22 cellular contexts compared by ENCODE assay signal in genomic region chr7:99173787-99174186, GRCh38. TPM values are rescaled to one million over a fixed set of nuclear protein-coding genes. Genes with fewer than 3 reads are reported as not detected.
DNase-seq lines count a peak whose midpoint lies in the region; ATAC-seq, FAIRE-seq and TF ChIP-seq lines count a peak whose summit lies in the region.
"Had no signal": no experiment of that assay in that cellular context is flagged by ENCODE, and none has a peak within 500 bp of the region (broad histone marks: within the 10 kb centered on the region; RNA-seq: fewer than 3 reads in every experiment).

No MANE protein-coding gene starts in this region.

- no peak overlapping the region for H3K9ac ChIP-seq in liver (ENCODE audit: low read depth in 1 of 2, low read length in 2 of 2)
- H3K9ac ChIP-seq: KMS-11, SK-N-SH had no signal

- 30% methylated on average over 6 of the region's 6 CpGs for WGBS in liver

- H3K4me1 Mint-ChIP-seq in nephron progenitor cell, result no peaks in the 10 kb centered on the region

- FAIRE-seq in bronchial epithelial cell (lab: Jason Lieb, UNC), result no peak
- FAIRE-seq: G401.6 had no signal

- peaks cover 22% of the 10 kb centered on the region for H3K27me3 Mint-ChIP-seq in nephron progenitor cell (ENCODE audit: low read depth, poor library complexity)
- H3K27me3 Mint-ChIP-seq: CD4-positive, alpha-beta T cell had no signal

- H3K27me3 ChIP-seq in bronchial epithelial cell (ENCODE audit: control insufficient read depth, insufficient read depth, low read length) (no peaks in the 10 kb centered on the region), liver (ENCODE audit: control insufficient read depth in 4 of 4, insufficient read depth in 4 of 4, low read length in 3 of 4) (no peaks in the 10 kb centered on the region)

- H3K4me3 ChIP-seq in bronchial epithelial cell (ENCODE audit: low read depth, low read length) (no peak overlapping the region), liver (ENCODE audit: low read depth in 1 of 3, low read length in 3 of 3) (no peak overlapping the region)

- peak overlapping the region in 1 of 2 donors; percentile 13 for H3K27ac ChIP-seq in liver (ENCODE audit: low read depth in 1 of 2, low read length in 2 of 2)
- H3K27ac ChIP-seq: KMS-11 had no signal

- H3K9me3 ChIP-seq in liver (ENCODE audit: control insufficient read depth in 4 of 4, low read length in 3 of 4), result no peaks in the 10 kb centered on the region
- H3K9me3 ChIP-seq: Caco-2, SK-N-SH had no signal

- H3K4me3 Mint-ChIP-seq in nephron progenitor cell, result no peak overlapping the region
- H3K4me3 Mint-ChIP-seq: CD4-positive, alpha-beta T cell had no signal

- peak; percentile 20 to 32 for DNase-seq in NOMO-1 (lab: John Stamatoyannopoulos, UW; ENCODE audit: unreplicated experiment in 2 of 2)
- DNase-seq in NOMO-1 treated with dmso at 0.1 percent for 144 hours (lab: John Stamatoyannopoulos, UW; ENCODE audit: unreplicated experiment), result no peak
- peak; percentile 30 for DNase-seq in bronchial epithelial cell (ENCODE audit: low read depth)
- no peak for DNase-seq in 8988T
- DNase-seq in nephron progenitor cell, result no peak
- DNase-seq in stimulated activated CD4-positive, alpha-beta T cell treated with anti-CD3 and anti-CD28 coated beads, Interleukin-1b, Interleukin-23, amount 100 ng/mL, for 48 hours, result no peak
- DNase-seq: Caco-2; CD4-positive, alpha-beta T cell; NCI-H1436; NCI-H2029; NCI-H446; NCI-H69; PC-3; RPMI8226; SHP77 treated with DMSO at 0.1 percent for 48 hours; SK-N-SH had no signal

- no peak overlapping the region for H3K27ac Mint-ChIP-seq in nephron progenitor cell
- H3K27ac Mint-ChIP-seq: CD4-positive, alpha-beta T cell had no signal

- H3K4me1 ChIP-seq in liver (ENCODE audit: control insufficient read depth in 4 of 4, insufficient read depth in 4 of 4, low read length in 3 of 4), result peaks cover 3 to 24% (median 8%) of the 10 kb centered on the region in 4 donors

- no peak for TF ChIP-seq CTCF in bronchial epithelial cell (IDR thresholded peaks at IDR 0.05; ENCODE audit: insufficient read depth, low read length, severe bottlenecking)
- TF ChIP-seq CTCF in liver (IDR thresholded peaks at IDR 0.05; ENCODE audit: low read depth, low read length, missing input control), result no peak
- no peak for TF ChIP-seq CTCF in nephron progenitor cell (IDR thresholded peaks at IDR 0.05)

- no peak for ATAC-seq in GM18909 (IDR thresholded peaks at IDR 0.05; ENCODE audit: poor library complexity, unreplicated experiment)
- ATAC-seq: PC-3 had no signal

- H3K36me3 ChIP-seq in bronchial epithelial cell (ENCODE audit: control insufficient read depth, insufficient read depth, low read length) (no peaks in the 10 kb centered on the region), liver (ENCODE audit: control insufficient read depth in 4 of 4, insufficient read depth in 3 of 4, low read depth in 1 of 4, low read length in 3 of 4) (no peaks in the 10 kb centered on the region)

- no peaks in the 10 kb centered on the region for H3K36me3 Mint-ChIP-seq in nephron progenitor cell (ENCODE audit: low read depth)

- H3K9me3 Mint-ChIP-seq in nephron progenitor cell, result no peaks in the 10 kb centered on the region
- H3K9me3 Mint-ChIP-seq: CD4-positive, alpha-beta T cell had no signal

- TF ChIP-seq RAD21 in liver (IDR thresholded peaks at IDR 0.05), result peak; percentile 55 to 64

TF ChIP-seq in liver, 16 proteins besides CTCF, POLR2A, EP300 and RAD21:
- TF ChIP-seq FOXA2 (IDR thresholded peaks at IDR 0.05) (no peak), JUND (IDR thresholded peaks at IDR 0.05) (peak; percentile 36 to 81), YY1 (IDR thresholded peaks at IDR 0.05) (peak; percentile 58), SP1 (IDR thresholded peaks at IDR 0.05) (peak; percentile 79), MAX (IDR thresholded peaks at IDR 0.05) (peak; percentile 79), ZBTB33 (IDR thresholded peaks at IDR 0.05) (peak; percentile 85), HNF4A (conservative IDR thresholded peaks at IDR 0.05) (peak; percentile 94 to 95), TAF1 (conservative IDR thresholded peaks at IDR 0.05) (no peak), FOXA1 (IDR thresholded peaks at IDR 0.05) (peak; percentile 8), EGR1 (IDR thresholded peaks at IDR 0.05; ENCODE audit: low read depth in 2 of 2) (peak; percentile 44 to 61), RXRA (IDR thresholded peaks at IDR 0.05) (peak; percentile 95 to 98), GABPA (IDR thresholded peaks at IDR 0.05 in 1 of 2, conservative IDR thresholded peaks at IDR 0.05 in 1 of 2) (no peak), NR2F2 (IDR thresholded peaks at IDR 0.05) (peak; percentile 75), HNF4G (IDR thresholded peaks at IDR 0.05) (peak; percentile 52)
- TF ChIP-seq, protein P1, sequence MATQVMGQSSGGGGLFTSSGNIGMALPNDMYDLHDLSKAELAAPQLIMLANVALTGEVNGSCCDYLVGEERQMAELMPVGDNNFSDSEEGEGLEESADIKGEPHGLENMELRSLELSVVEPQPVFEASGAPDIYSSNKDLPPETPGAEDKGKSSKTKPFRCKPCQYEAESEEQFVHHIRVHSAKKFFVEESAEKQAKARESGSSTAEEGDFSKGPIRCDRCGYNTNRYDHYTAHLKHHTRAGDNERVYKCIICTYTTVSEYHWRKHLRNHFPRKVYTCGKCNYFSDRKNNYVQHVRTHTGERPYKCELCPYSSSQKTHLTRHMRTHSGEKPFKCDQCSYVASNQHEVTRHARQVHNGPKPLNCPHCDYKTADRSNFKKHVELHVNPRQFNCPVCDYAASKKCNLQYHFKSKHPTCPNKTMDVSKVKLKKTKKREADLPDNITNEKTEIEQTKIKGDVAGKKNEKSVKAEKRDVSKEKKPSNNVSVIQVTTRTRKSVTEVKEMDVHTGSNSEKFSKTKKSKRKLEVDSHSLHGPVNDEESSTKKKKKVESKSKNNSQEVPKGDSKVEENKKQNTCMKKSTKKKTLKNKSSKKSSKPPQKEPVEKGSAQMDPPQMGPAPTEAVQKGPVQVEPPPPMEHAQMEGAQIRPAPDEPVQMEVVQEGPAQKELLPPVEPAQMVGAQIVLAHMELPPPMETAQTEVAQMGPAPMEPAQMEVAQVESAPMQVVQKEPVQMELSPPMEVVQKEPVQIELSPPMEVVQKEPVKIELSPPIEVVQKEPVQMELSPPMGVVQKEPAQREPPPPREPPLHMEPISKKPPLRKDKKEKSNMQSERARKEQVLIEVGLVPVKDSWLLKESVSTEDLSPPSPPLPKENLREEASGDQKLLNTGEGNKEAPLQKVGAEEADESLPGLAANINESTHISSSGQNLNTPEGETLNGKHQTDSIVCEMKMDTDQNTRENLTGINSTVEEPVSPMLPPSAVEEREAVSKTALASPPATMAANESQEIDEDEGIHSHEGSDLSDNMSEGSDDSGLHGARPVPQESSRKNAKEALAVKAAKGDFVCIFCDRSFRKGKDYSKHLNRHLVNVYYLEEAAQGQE (IDR thresholded peaks at IDR 0.05), result peak; percentile 15
- TF ChIP-seq, protein P2, sequence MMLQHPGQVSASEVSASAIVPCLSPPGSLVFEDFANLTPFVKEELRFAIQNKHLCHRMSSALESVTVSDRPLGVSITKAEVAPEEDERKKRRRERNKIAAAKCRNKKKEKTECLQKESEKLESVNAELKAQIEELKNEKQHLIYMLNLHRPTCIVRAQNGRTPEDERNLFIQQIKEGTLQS (IDR thresholded peaks at IDR 0.05), result peak; percentile 92

RNA-seq across cellular contexts. Expression of gene SMURF1, which starts 29.9 kb away (rescaled TPM):
- 36.5 and 42.4 TPM in 2 replicates for total RNA-seq in bronchial epithelial cell
- total RNA-seq in liver, result 10 to 100 TPM in 1 of 2 donors, 1 to 10 TPM in 1; 6.2 to 16.8 TPM
- polyA plus RNA-seq in liver, result 1 to 10 TPM; 2.9 to 5.6 TPM

RNA-seq across cellular contexts. Expression of gene KPNA7, which starts 34.1 kb away (rescaled TPM):
- total RNA-seq in bronchial epithelial cell (0.77 and 1.8 TPM in 2 replicates), liver (under 1 TPM in 1 of 2 donors, not detected in 1; 0.59 TPM)
- under 1 TPM; 0.09 to 0.21 TPM for polyA plus RNA-seq in liver
- total RNA-seq: A172; CD4-positive, alpha-beta T cell had no signal
- polyA plus RNA-seq: BJ, SK-N-SH had no signal

Comparison
In these comparisons a context has a peak if more than half of its experiments do, and no peak if none do; other contexts are left out.
1. DNase-seq: peak in NOMO-1 (2 of 2) and bronchial epithelial cell (single experiment); none in NOMO-1 treated with dmso at 0.1 percent for 144 hours (single experiment), 8988T (single experiment), nephron progenitor cell (single experiment) and stimulated activated CD4-positive, alpha-beta T cell treated with anti-CD3 and anti-CD28 coated beads, Interleukin-1b, Interleukin-23, amount 100 ng/mL, for 48 hours (single experiment).